ENCODE assay signal across 15 cellular contexts in the genomic region with DNA sequence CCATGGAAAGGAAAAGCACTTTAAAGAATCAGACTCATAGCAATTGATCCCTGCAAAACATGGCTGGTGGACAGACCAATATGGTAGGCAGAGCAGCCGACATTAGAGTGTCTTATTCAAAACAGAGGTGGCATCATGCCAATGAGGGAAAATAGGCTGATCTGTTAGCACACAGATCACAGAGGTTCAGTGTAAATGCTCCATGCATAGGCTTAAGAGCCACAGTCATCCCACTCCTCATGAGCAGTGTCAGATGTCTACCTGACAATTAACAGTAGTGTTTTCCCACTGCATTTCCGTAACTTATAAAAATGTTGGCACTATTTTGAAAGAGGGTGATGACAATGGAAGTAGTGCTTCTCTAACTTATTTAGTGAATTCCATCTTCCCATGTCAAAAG.
DNase-seq lines count a peak whose midpoint lies in the region; ATAC-seq and TF ChIP-seq lines count a peak whose summit lies in the region.
"Had no signal": no experiment of that assay in that cellular context is flagged by ENCODE, and none has a peak within 500 bp of the region (broad histone marks: within the 10 kb centered on the region; RNA-seq: fewer than 3 reads in every experiment).

No MANE protein-coding gene starts in this region.

- no peak for TF ChIP-seq EP300 in SK-N-SH (IDR thresholded peaks at IDR 0.05; ENCODE audit: borderline replicate concordance in 1 of 2, low read depth in 1 of 2, low read length in 1 of 2)

- H3K4me3 Mint-ChIP-seq in activated naive CD8-positive, alpha-beta T cell treated with anti-CD3 and anti-CD28 coated beads for 36 hours, result no peak overlapping the region
- H3K4me3 Mint-ChIP-seq: CD14-positive monocyte; CD8-positive, alpha-beta T cell; H9 had no signal

- no peaks in the 10 kb centered on the region for H3K9me3 ChIP-seq in SK-N-SH
- H3K9me3 ChIP-seq in Panc1 (ENCODE audit: control insufficient read depth, insufficient read depth, low read depth, low read length), result no peaks in the 10 kb centered on the region
- H3K9me3 ChIP-seq: Caco-2 had no signal

- H4K20me1 ChIP-seq in SK-N-SH (ENCODE audit: insufficient read depth), result no peaks in the 10 kb centered on the region

- no peak for TF ChIP-seq RAD21 in SK-N-SH (IDR thresholded peaks at IDR 0.05; ENCODE audit: low read length)

- H3K4me3 ChIP-seq in SK-N-SH (ENCODE audit: low read depth in 2 of 2, low read length in 1 of 2) (no peak overlapping the region), Panc1 (ENCODE audit: low read depth in 2 of 2, low read length in 2 of 2) (no peak overlapping the region)

- H3K36me3 ChIP-seq in SK-N-SH (replicated peaks in 1 of 2; ENCODE audit: control insufficient read depth in 1 of 2, insufficient read depth in 2 of 2, low read length in 1 of 2) (peaks cover 20 to 27% of the 10 kb centered on the region in 2 experiments), Panc1 (ENCODE audit: control insufficient read depth, insufficient read depth, low read length) (peaks cover 17% of the 10 kb centered on the region)

- peaks cover 19% of the 10 kb centered on the region for H3F3A ChIP-seq in SK-N-SH (replicated peaks; ENCODE audit: insufficient read depth)

- CTCF ChIA-PET in SK-N-SH (lab: Yijun Ruan, JAX) (no interaction called here), Panc1 (lab: Charles Lee) (interaction anchor here (0.6 kb wide), 3 partner anchors 83 to 319 kb away, joined by 3 to 4 read pairs (median 3); no protein-coding TSS in a partner anchor)

- DNase-seq in NCI-H146 (lab: John Stamatoyannopoulos, UW) (peak; percentile 6), NCI-H146 treated with DMSO at 0.1 percent for 48 hours (lab: John Stamatoyannopoulos, UW; ENCODE audit: unreplicated experiment) (no peak), SK-N-SH (no peak), Panc1 (ENCODE audit: low read depth, low spot score) (no peak)
- DNase-seq in activated naive CD8-positive, alpha-beta T cell treated with anti-CD3 and anti-CD28 coated beads for 36 hours, result no peak
- DNase-seq: Caco-2; CD8-positive, alpha-beta T cell; DMS53; GF-D8; GOT3; H9 had no signal

- WGBS in SK-N-SH (ENCODE audit: low lambda C conversion rate), result 91% methylated on average over 2 of the region's 2 CpGs

- BruUV-seq in Panc1 (replicated peaks; lab: Mats Ljungman, UMichigan), result no TSS peak

- TF ChIP-seq CTCF in SK-N-SH (IDR thresholded peaks at IDR 0.05) (no peak), Panc1 (IDR thresholded peaks at IDR 0.05) (no peak)

- POLR2A ChIA-PET in SK-N-SH (lab: Yijun Ruan, JAX) (no interaction called here), Panc1 (lab: Charles Lee) (no interaction called here)

- no peaks in the 10 kb centered on the region for H3K9me3 Mint-ChIP-seq in activated naive CD8-positive, alpha-beta T cell treated with anti-CD3 and anti-CD28 coated beads for 36 hours
- H3K9me3 Mint-ChIP-seq: CD8-positive, alpha-beta T cell; H9 had no signal

- H3K27ac ChIP-seq in SK-N-SH (ENCODE audit: low read depth in 2 of 2, low read length in 1 of 2) (no peak overlapping the region), Panc1 (ENCODE audit: low read length) (peak overlapping the region; percentile 40)
- H3K27ac ChIP-seq: 22Rv1 had no signal

- H3K4me1 ChIP-seq in SK-N-SH (ENCODE audit: control insufficient read depth in 1 of 2, insufficient read depth in 2 of 2, low read depth in 1 of 2, low read length in 1 of 2) (peaks cover 2 to 14% of the 10 kb centered on the region in 2 experiments), Panc1 (ENCODE audit: control insufficient read depth, insufficient read depth, low read length) (peaks cover 34% of the 10 kb centered on the region)
- H3K4me1 ChIP-seq: Caco-2 had no signal

- peaks cover 27% of the 10 kb centered on the region for H3K79me2 ChIP-seq in SK-N-SH (ENCODE audit: insufficient read depth)

- no peak overlapping the region for H3K9ac ChIP-seq in SK-N-SH

- no peaks in the 10 kb centered on the region for H3K9me2 ChIP-seq in SK-N-SH

- no peak overlapping the region for H3K27ac Mint-ChIP-seq in activated naive CD8-positive, alpha-beta T cell treated with anti-CD3 and anti-CD28 coated beads for 36 hours
- H3K27ac Mint-ChIP-seq: CD8-positive, alpha-beta T cell had no signal

- in situ Hi-C loops in Panc1 (cut with HindIII; ENCODE audit: low pct_unique_long_range_greater_than_20kb, low sequenced_read_pairs), result no loop called here

- no peaks in the 10 kb centered on the region for H3K27me3 ChIP-seq in SK-N-SH (ENCODE audit: insufficient read depth)
- no peaks in the 10 kb centered on the region for H3K27me3 ChIP-seq in Panc1 (ENCODE audit: control insufficient read depth, insufficient read depth, low read length)

- intact Hi-C loops in Panc1 (cut with micrococcal nuclease; ENCODE audit: unreplicated experiment), result no loop called here

- ATAC-seq in SK-N-SH treated with all-trans-retinoic acid at 6 μM for 48 hours (no peak), Panc1 (no peak), GM18511 (IDR thresholded peaks at IDR 0.05; ENCODE audit: unreplicated experiment) (no peak)
- ATAC-seq: CD8-positive, alpha-beta T cell had no signal

- no peak overlapping the region for H3K4me2 ChIP-seq in SK-N-SH

- H3K27me3 Mint-ChIP-seq in activated naive CD8-positive, alpha-beta T cell treated with anti-CD3 and anti-CD28 coated beads for 36 hours, result no peaks in the 10 kb centered on the region

- peaks cover 10% of the 10 kb centered on the region for H3K36me3 Mint-ChIP-seq in activated naive CD8-positive, alpha-beta T cell treated with anti-CD3 and anti-CD28 coated beads for 36 hours
- H3K36me3 Mint-ChIP-seq: CD8-positive, alpha-beta T cell had no signal

- H2AFZ ChIP-seq in SK-N-SH (ENCODE audit: low read depth), result no peak overlapping the region

- H3K4me1 Mint-ChIP-seq in activated naive CD8-positive, alpha-beta T cell treated with anti-CD3 and anti-CD28 coated beads for 36 hours, result no peaks in the 10 kb centered on the region
- H3K4me1 Mint-ChIP-seq: CD14-positive monocyte had no signal

TF ChIP-seq in SK-N-SH treated with all-trans-retinoic acid at 6 μM for 48 hours, 23 proteins besides CTCF, POLR2A, EP300 and RAD21:
- TF ChIP-seq, protein P1, sequence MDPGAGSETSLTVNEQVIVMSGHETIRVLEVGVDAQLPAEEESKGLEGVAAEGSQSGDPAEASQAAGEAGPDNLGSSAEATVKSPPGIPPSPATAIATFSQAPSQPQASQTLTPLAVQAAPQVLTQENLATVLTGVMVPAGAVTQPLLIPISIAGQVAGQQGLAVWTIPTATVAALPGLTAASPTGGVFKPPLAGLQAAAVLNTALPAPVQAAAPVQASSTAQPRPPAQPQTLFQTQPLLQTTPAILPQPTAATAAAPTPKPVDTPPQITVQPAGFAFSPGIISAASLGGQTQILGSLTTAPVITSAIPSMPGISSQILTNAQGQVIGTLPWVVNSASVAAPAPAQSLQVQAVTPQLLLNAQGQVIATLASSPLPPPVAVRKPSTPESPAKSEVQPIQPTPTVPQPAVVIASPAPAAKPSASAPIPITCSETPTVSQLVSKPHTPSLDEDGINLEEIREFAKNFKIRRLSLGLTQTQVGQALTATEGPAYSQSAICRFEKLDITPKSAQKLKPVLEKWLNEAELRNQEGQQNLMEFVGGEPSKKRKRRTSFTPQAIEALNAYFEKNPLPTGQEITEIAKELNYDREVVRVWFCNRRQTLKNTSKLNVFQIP (CRISPR knock-in tag; IDR thresholded peaks at IDR 0.05; ENCODE audit: borderline replicate concordance, low read depth), result no peak
- TF ChIP-seq ISL1 (CRISPR knock-in tag; IDR thresholded peaks at IDR 0.05), result peak; percentile 75
- no peak for TF ChIP-seq OSR1 (CRISPR knock-in tag; IDR thresholded peaks at IDR 0.05)
- no peak for TF ChIP-seq ZNF8 (CRISPR knock-in tag; IDR thresholded peaks at IDR 0.05)
- no peak for TF ChIP-seq TOX (CRISPR knock-in tag; IDR thresholded peaks at IDR 0.05; ENCODE audit: borderline replicate concordance)
- TF ChIP-seq RARB (CRISPR knock-in tag; IDR thresholded peaks at IDR 0.05), result no peak
- no peak for TF ChIP-seq GLIS3 (CRISPR knock-in tag; IDR thresholded peaks at IDR 0.05)

TF ChIP-seq in SK-N-SH, 30 proteins besides CTCF, POLR2A, EP300 and RAD21:
- no peak for TF ChIP-seq YY1 (IDR thresholded peaks at IDR 0.05; ENCODE audit: low read depth)
